ENCODE assay signal across 8 cellular contexts in genomic region chr11:102374633-102375424, GRCh38. TPM values are rescaled to one million over a fixed set of nuclear protein-coding genes. Genes with fewer than 3 reads are reported as not detected.
A peak's percentile ranks its signal among the peaks of the same experiment; 100 is the strongest.
DNase-seq lines count a peak whose midpoint lies in the region; ATAC-seq, FAIRE-seq and TF ChIP-seq lines count a peak whose summit lies in the region.
"Not testable (repeated sequence)": the region's sequence is repeated elsewhere in the genome, so short reads cannot be mapped to it uniquely, and the experiment has no call there.

No MANE protein-coding gene starts in this region.

- not testable (repeated sequence) for TF ChIP-seq CTCF in A549 (IDR thresholded peaks at IDR 0.05); cardiac muscle cell (IDR thresholded peaks at IDR 0.05; ENCODE audit: low read depth, low read length); HepG2 (CRISPR knock-in tag; IDR thresholded peaks at IDR 0.05); neural progenitor cell (IDR thresholded peaks at IDR 0.05)

- ATAC-seq in A549, result peak in 1 of 2 experiments; percentile 62; a peak in 3 of 6 replicates
- peak; percentile 43; the same call in 2 of the 3 replicates for ATAC-seq in HepG2

- BruUV-seq in HepG2 (replicated peaks; lab: Mats Ljungman, UMichigan), result not testable (repeated sequence)

- H3K4me2 ChIP-seq in A549, result peak overlapping the region; percentile 67
- not testable (repeated sequence) for H3K4me2 ChIP-seq in HepG2 (ENCODE audit: low read depth, low read length)
- H3K4me2 ChIP-seq in neural progenitor cell, result peak overlapping the region; percentile 77

- CTCF ChIA-PET in A549 (lab: Yijun Ruan, JAX), result interaction anchor here (1.8 kb wide), 1 partner anchor 238 kb away, joined by 4 read pairs; no protein-coding TSS in a partner anchor
- CTCF ChIA-PET in activated CD4-positive, alpha-beta T cell treated with anti-CD3 and anti-CD28 coated beads, Interleukin-2, amount 10 ng/mL, durations not matched to agents 7 days and 5 days (lab: Charles Lee), result interaction anchor here (0.9 to 1.7 kb wide), 5 partner anchors 8 to 17 kb away, joined by 3 to 10 read pairs (median 3); no protein-coding TSS in a partner anchor
- CTCF ChIA-PET in HepG2 (lab: Yijun Ruan, JAX; ENCODE audit: low intra/inter-chr PET ratio, low total read pairs), result not testable (repeated sequence)

- not testable (repeated sequence) for H3K27me3 ChIP-seq in cardiac muscle cell; HepG2 (ENCODE audit: control insufficient read depth in 1 of 2, insufficient read depth in 2 of 2, low read length in 2 of 2); neural progenitor cell

- not testable (repeated sequence) for H3K9me3 ChIP-seq in A549; ES-I3 (ENCODE audit: control insufficient read depth, insufficient read depth, low read length); cardiac muscle cell (ENCODE audit: low read depth); HepG2 (ENCODE audit: low read length); neural progenitor cell (ENCODE audit: low read depth)

- WGBS in A549 (ENCODE audit: missing lambda C conversion rate), result 59% methylated on average over 27 of the region's 31 CpGs
- 93% methylated on average over 27 of the region's 31 CpGs for WGBS in HepG2 (ENCODE audit: low lambda C conversion rate)

- peaks cover 12% of the 10 kb centered on the region for H3K79me2 ChIP-seq in HepG2 (ENCODE audit: insufficient read depth, low read length)
- peaks cover 25% of the 10 kb centered on the region for H3K79me2 ChIP-seq in neural progenitor cell (ENCODE audit: low read depth)

- in situ Hi-C loops in T47D (cut with HindIII; ENCODE audit: low pct_unique_long_range_greater_than_20kb, low sequenced_read_pairs); HepG2 (cut with HindIII; ENCODE audit: extremely low pct_ligation_motif_present, low pct_unique_long_range_greater_than_20kb): not testable (repeated sequence)

- not testable (repeated sequence) for TF ChIP-seq RAD21 in A549 (conservative IDR thresholded peaks at IDR 0.05 in 1 of 2, IDR thresholded peaks at IDR 0.05 in 1 of 2); HepG2 (CRISPR knock-in tag; IDR thresholded peaks at IDR 0.05)

- intact Hi-C loops in HepG2 (cut with micrococcal nuclease; ENCODE audit: unreplicated experiment), result not testable (repeated sequence)

- not testable (repeated sequence) for TF ChIP-seq POLR2A in A549 (IDR thresholded peaks at IDR 0.05; ENCODE audit: low read length); HepG2 (IDR thresholded peaks at IDR 0.05; ENCODE audit: insufficient read depth in 1 of 2, low read depth in 2 of 2, low read length in 2 of 2)

- not testable (repeated sequence) for TF ChIP-seq EP300 in A549 (IDR thresholded peaks at IDR 0.05); HepG2 (IDR thresholded peaks at IDR 0.05; ENCODE audit: low read depth in 2 of 2, low read length in 2 of 2); HepG2 (CRISPR knock-in tag; IDR thresholded peaks at IDR 0.05; ENCODE audit: borderline replicate concordance)

- H3K4me1 Mint-ChIP-seq in activated CD4-positive, alpha-beta T cell treated with anti-CD3 and anti-CD28 coated beads, Interleukin-2, amount 10 ng/mL, durations not matched to agents 7 days and 5 days, result peaks cover 22% of the 10 kb centered on the region
- not testable (repeated sequence) for H3K4me1 Mint-ChIP-seq in neural progenitor cell

- peak overlapping the region; percentile 37 for H3K4me3 ChIP-seq in A549
- peak overlapping the region; percentile 53 for H3K4me3 ChIP-seq in Jurkat, Clone E6-1 (ENCODE audit: low read length)
- peak overlapping the region; percentile 24 for H3K4me3 ChIP-seq in cardiac muscle cell
- H3K4me3 ChIP-seq in HepG2 (replicated peaks in 1 of 3; ENCODE audit: insufficient read depth in 1 of 3, low read depth in 2 of 3, low read length in 3 of 3), result not testable (repeated sequence)
- H3K4me3 ChIP-seq in neural progenitor cell, result peak overlapping the region; percentile 48

- peak overlapping the region; percentile 20 for H3K27ac Mint-ChIP-seq in activated CD4-positive, alpha-beta T cell treated with anti-CD3 and anti-CD28 coated beads, Interleukin-2, amount 10 ng/mL, durations not matched to agents 7 days and 5 days
- H3K27ac Mint-ChIP-seq in neural progenitor cell, result peak overlapping the region; percentile 93

- H4K20me1 ChIP-seq in HepG2 (ENCODE audit: insufficient read depth, low read length); neural progenitor cell (ENCODE audit: low read depth): not testable (repeated sequence)

- POLR2A ChIA-PET in A549 (lab: Yijun Ruan, JAX); activated CD4-positive, alpha-beta T cell treated with anti-CD3 and anti-CD28 coated beads, Interleukin-2, amount 10 ng/mL, durations not matched to agents 7 days and 5 days (lab: Charles Lee); HepG2 (lab: Yijun Ruan, JAX): not testable (repeated sequence)

- H3K36me3 ChIP-seq in ES-I3 (ENCODE audit: insufficient read depth, low read length), result not testable (repeated sequence)
- H3K36me3 ChIP-seq in cardiac muscle cell, result peaks cover 19% of the 10 kb centered on the region
- H3K36me3 ChIP-seq in HepG2 (replicated peaks in 1 of 2; ENCODE audit: control insufficient read depth in 1 of 2, insufficient read depth in 2 of 2, low read length in 2 of 2), result peaks cover 3 to 33% of the 10 kb centered on the region in 2 experiments
- peaks cover 15% of the 10 kb centered on the region for H3K36me3 ChIP-seq in neural progenitor cell

- H3K27ac ChIP-seq in A549 (peak overlapping the region; percentile 38 to 77; a peak in 4 of 6 replicates), cardiac muscle cell (peak overlapping the region; percentile 89), neural progenitor cell (peak overlapping the region; percentile 47)
- H3K27ac ChIP-seq in HepG2 (ENCODE audit: extremely low read length, insufficient read depth, low read length), result not testable (repeated sequence)

- DNase-seq in A549 (ENCODE audit: low read depth in 1 of 2, low spot score in 1 of 2), result peak in 1 of 2 experiments; percentile 20
- DNase-seq in Jurkat, Clone E6-1 (ENCODE audit: low read depth, low spot score); activated CD4-positive, alpha-beta T cell treated with anti-CD3 and anti-CD28 coated beads, Interleukin-2, amount 10 ng/mL, durations not matched to agents 7 days and 5 days; cardiac muscle cell (ENCODE audit: low read depth in 1 of 2, low spot score in 1 of 2); HepG2 (ENCODE audit: low spot score); neural progenitor cell (ENCODE audit: low spot score): not testable (repeated sequence)
- DNase-seq in T47D (ENCODE audit: low read depth in 1 of 2, low spot score in 1 of 2), result peak; percentile 50 to 89

- peak overlapping the region; percentile 79 for H3K9ac ChIP-seq in ES-I3 (ENCODE audit: low read depth, low read length)
- H3K9ac ChIP-seq in HepG2 (ENCODE audit: insufficient read depth, low read depth, low read length); neural progenitor cell: not testable (repeated sequence)

- not testable (repeated sequence) for FAIRE-seq in A549 (lab: Jason Lieb, UNC); HepG2 (lab: Jason Lieb, UNC)

- not testable (repeated sequence) for H3K4me3 Mint-ChIP-seq in activated CD4-positive, alpha-beta T cell treated with anti-CD3 and anti-CD28 coated beads, Interleukin-2, amount 10 ng/mL, durations not matched to agents 7 days and 5 days; neural progenitor cell

- not testable (repeated sequence) for H3K4me1 ChIP-seq in A549; ES-I3 (ENCODE audit: insufficient read depth, low read length); cardiac muscle cell (ENCODE audit: low read depth); HepG2 (ENCODE audit: insufficient read depth, low read length)
- peaks cover 12% of the 10 kb centered on the region for H3K4me1 ChIP-seq in neural progenitor cell

- H3K36me3 Mint-ChIP-seq in activated CD4-positive, alpha-beta T cell treated with anti-CD3 and anti-CD28 coated beads, Interleukin-2, amount 10 ng/mL, durations not matched to agents 7 days and 5 days (ENCODE audit: low read depth), result peaks cover 46% of the 10 kb centered on the region
- peaks cover 29% of the 10 kb centered on the region for H3K36me3 Mint-ChIP-seq in neural progenitor cell

- not testable (repeated sequence) for H3F3A ChIP-seq in neural progenitor cell (ENCODE audit: low read depth)

- not testable (repeated sequence) for H3K27me3 Mint-ChIP-seq in activated CD4-positive, alpha-beta T cell treated with anti-CD3 and anti-CD28 coated beads, Interleukin-2, amount 10 ng/mL, durations not matched to agents 7 days and 5 days; neural progenitor cell (ENCODE audit: insufficient read depth, low read depth)

- not testable (repeated sequence) for H3K9me3 Mint-ChIP-seq in activated CD4-positive, alpha-beta T cell treated with anti-CD3 and anti-CD28 coated beads, Interleukin-2, amount 10 ng/mL, durations not matched to agents 7 days and 5 days; neural progenitor cell

- H2AFZ ChIP-seq in HepG2 (ENCODE audit: low read length), result not testable (repeated sequence)
- peak overlapping the region; percentile 79 for H2AFZ ChIP-seq in neural progenitor cell (replicated peaks)

RNA-seq across cellular contexts. Expression of gene BIRC2, which starts 27.8 kb away (rescaled TPM):
- polyA plus RNA-seq in A549 (2011; rRNA removed) (60.4 and 70.9 TPM in 2 replicates), A549 (2017; fragmentation: RNase III; extraction: RNeasy Plus Mini Kit Qiagen cat#74134 plus additional on column Dnase treatment) (22.0 to 26.8 TPM (median 24.2 TPM) in 3 replicates), cardiac muscle cell (36.1 and 41.3 TPM in 2 replicates), HepG2 (2011; rRNA removed) (59.2 and 62.2 TPM in 2 replicates)
- 10.7 and 13.4 TPM in 2 replicates for polyA plus RNA-seq in A549 (2012; cell fraction: cytosol; rRNA removed)
- 5.6 and 10.4 TPM in 2 replicates for polyA plus RNA-seq in A549 (2012; cell fraction: nucleus; rRNA removed)
- 29.3 and 31.1 TPM in 2 replicates for polyA minus RNA-seq in A549 (2011; rRNA and poly(A)+ RNA removed)
- polyA plus RNA-seq in Jurkat, Clone E6-1 (2012; ENCODE audit: insufficient read depth, insufficient read length), result 17.6 TPM
- total RNA-seq in activated CD4-positive, alpha-beta T cell treated with anti-CD3 and anti-CD28 coated beads, Interleukin-2, amount 10 ng/mL, durations not matched to agents 7 days and 5 days, result 10 to 100 TPM; 34.9 to 41.2 TPM
- total RNA-seq in cardiac muscle cell (37.8 and 40.4 TPM in 2 replicates), HepG2 (2016; rRNA removed; fragmentation: Illumina TruSeq; extraction: Trizol) (61.7 and 83.2 TPM in 2 replicates), neural progenitor cell (ENCODE audit: low replicate concordance) (52.5 and 78.1 TPM in 2 replicates)
- total RNA-seq in HepG2 (2016; cell fraction: cytosol; rRNA removed; fragmentation: Illumina TruSeq; extraction: Trizol; ENCODE audit: low read depth), result 25.1 and 31.7 TPM in 2 replicates
- total RNA-seq in HepG2 (2016; cell fraction: insoluble cytoplasmic fraction; rRNA removed; fragmentation: Illumina TruSeq; extraction: Trizol), result 61.7 and 79.4 TPM in 2 replicates
- total RNA-seq in HepG2 (2016; cell fraction: membrane; rRNA removed; fragmentation: Illumina TruSeq; extraction: Trizol), result 42.0 and 43.8 TPM in 2 replicates
- 77.0 and 77.1 TPM in 2 replicates for total RNA-seq in HepG2 (2016; cell fraction: nucleus; rRNA removed; fragmentation: Illumina TruSeq; extraction: Trizol)
- polyA plus RNA-seq in HepG2 (2011; cell fraction: cytosol; rRNA removed), result 27.3 and 42.8 TPM in 2 replicates
- polyA plus RNA-seq in HepG2 (2011; cell fraction: nucleus; rRNA removed), result 60.1 and 69.2 TPM in 2 replicates
- polyA plus RNA-seq in HepG2 (2012), result 35.9 and 38.7 TPM in 2 replicates
- polyA plus RNA-seq in HepG2 (2016; cell fraction: cytosol; fragmentation: Illumina TruSeq; extraction: Trizol; ENCODE audit: low read depth), result 7.7 and 9.4 TPM in 2 replicates
- 58.0 and 61.2 TPM in 2 replicates for polyA plus RNA-seq in HepG2 (2016; cell fraction: insoluble cytoplasmic fraction; fragmentation: Illumina TruSeq; extraction: Trizol; ENCODE audit: low read depth)
- 16.9 and 19.1 TPM in 2 replicates for polyA plus RNA-seq in HepG2 (2016; cell fraction: membrane; fragmentation: Illumina TruSeq; extraction: Trizol; ENCODE audit: low read depth)
- 60.1 and 64.2 TPM in 2 replicates for polyA plus RNA-seq in HepG2 (2016; cell fraction: nucleus; fragmentation: Illumina TruSeq; extraction: Trizol; ENCODE audit: insufficient read depth, low read depth)
- polyA minus RNA-seq in HepG2 (2011; rRNA and poly(A)+ RNA removed; ENCODE audit: low replicate concordance), result 26.8 and 53.5 TPM in 2 replicates
- polyA minus RNA-seq in HepG2 (2011; cell fraction: cytosol; rRNA and poly(A)+ RNA removed), result 26.7 and 30.0 TPM in 2 replicates
- 152 and 170 TPM in 2 replicates for polyA minus RNA-seq in HepG2 (2011; cell fraction: nucleus; rRNA and poly(A)+ RNA removed)

RNA-seq across cellular contexts. Expression of gene BIRC3, which starts 57.5 kb away (rescaled TPM):
- polyA plus RNA-seq in A549 (2011; rRNA removed) (13.8 and 17.5 TPM in 2 replicates), A549 (2017; fragmentation: RNase III; extraction: RNeasy Plus Mini Kit Qiagen cat#74134 plus additional on column Dnase treatment) (10.6 to 27.4 TPM (median 11.3 TPM) in 3 replicates), cardiac muscle cell (0.92 TPM in 1 of 2 replicates, not detected in the other), HepG2 (2011; rRNA removed) (0.41 and 0.50 TPM in 2 replicates)
- 3.4 and 4.0 TPM in 2 replicates for polyA plus RNA-seq in A549 (2012; cell fraction: cytosol; rRNA removed)
- 1.6 and 3.2 TPM in 2 replicates for polyA plus RNA-seq in A549 (2012; cell fraction: nucleus; rRNA removed)
- polyA minus RNA-seq in A549 (2011; rRNA and poly(A)+ RNA removed), result 6.3 and 6.6 TPM in 2 replicates
- polyA plus RNA-seq in Jurkat, Clone E6-1 (2012; ENCODE audit: insufficient read depth, insufficient read length), result 3.5 TPM
- total RNA-seq in activated CD4-positive, alpha-beta T cell treated with anti-CD3 and anti-CD28 coated beads, Interleukin-2, amount 10 ng/mL, durations not matched to agents 7 days and 5 days, result 10 to 100 TPM; 33.1 to 39.6 TPM
- total RNA-seq in cardiac muscle cell (0.06 and 0.78 TPM in 2 replicates), HepG2 (2016; rRNA removed; fragmentation: Illumina TruSeq; extraction: Trizol) (4.2 and 7.5 TPM in 2 replicates), neural progenitor cell (ENCODE audit: low replicate concordance) (0.09 TPM in 1 of 2 replicates, not detected in the other)
- 0.40 and 0.71 TPM in 2 replicates for total RNA-seq in HepG2 (2016; cell fraction: cytosol; rRNA removed; fragmentation: Illumina TruSeq; extraction: Trizol; ENCODE audit: low read depth)
- 4.6 and 6.5 TPM in 2 replicates for total RNA-seq in HepG2 (2016; cell fraction: insoluble cytoplasmic fraction; rRNA removed; fragmentation: Illumina TruSeq; extraction: Trizol)
- total RNA-seq in HepG2 (2016; cell fraction: membrane; rRNA removed; fragmentation: Illumina TruSeq; extraction: Trizol), result 2.8 and 3.6 TPM in 2 replicates
- 2.7 and 2.9 TPM in 2 replicates for total RNA-seq in HepG2 (2016; cell fraction: nucleus; rRNA removed; fragmentation: Illumina TruSeq; extraction: Trizol)
- 0.21 and 0.51 TPM in 2 replicates for polyA plus RNA-seq in HepG2 (2011; cell fraction: cytosol; rRNA removed)
- 0.18 and 0.52 TPM in 2 replicates for polyA plus RNA-seq in HepG2 (2011; cell fraction: nucleus; rRNA removed)
- 0.56 and 1.1 TPM in 2 replicates for polyA plus RNA-seq in HepG2 (2012)
- polyA plus RNA-seq in HepG2 (2016; cell fraction: cytosol; fragmentation: Illumina TruSeq; extraction: Trizol; ENCODE audit: low read depth), result 0.20 TPM in 2 replicates
- 4.2 and 5.5 TPM in 2 replicates for polyA plus RNA-seq in HepG2 (2016; cell fraction: insoluble cytoplasmic fraction; fragmentation: Illumina TruSeq; extraction: Trizol; ENCODE audit: low read depth)
- 1.1 and 1.2 TPM in 2 replicates for polyA plus RNA-seq in HepG2 (2016; cell fraction: membrane; fragmentation: Illumina TruSeq; extraction: Trizol; ENCODE audit: low read depth)
- 2.7 and 3.7 TPM in 2 replicates for polyA plus RNA-seq in HepG2 (2016; cell fraction: nucleus; fragmentation: Illumina TruSeq; extraction: Trizol; ENCODE audit: insufficient read depth, low read depth)
- 0.10 and 3.6 TPM in 2 replicates for polyA minus RNA-seq in HepG2 (2011; rRNA and poly(A)+ RNA removed; ENCODE audit: low replicate concordance)
- 0.99 and 1.6 TPM in 2 replicates for polyA minus RNA-seq in HepG2 (2011; cell fraction: cytosol; rRNA and poly(A)+ RNA removed)
- 0.52 and 1.2 TPM in 2 replicates for polyA minus RNA-seq in HepG2 (2011; cell fraction: nucleus; rRNA and poly(A)+ RNA removed)
